In genomic region chr2:231869016-231869415, GRCh38 we compare ENCODE assay signal across 7 cellular contexts. TPM values are rescaled to one million over a fixed set of nuclear protein-coding genes. Genes with fewer than 3 reads are reported as not detected.
"Had no signal": no experiment of that assay in that cellular context is flagged by ENCODE, and none has a peak within 500 bp of the region (broad histone marks: within the 10 kb centered on the region; RNA-seq: fewer than 3 reads in every experiment).

No MANE protein-coding gene starts in this region.

RNA-seq across cellular contexts. Expression of gene NPPC, which starts 57.2 kb away (rescaled TPM):
- total RNA-seq: OCI-LY7, PC-3, PC-9, Peyer's patch, RPMI7951, SJSA1 had no signal
- polyA plus RNA-seq: SK-N-SH had no signal
